ENCODE assay signal across 2 cellular contexts in genomic region chr11:110184974-110185597, GRCh38.
TF ChIP-seq lines count a peak whose summit lies in the region.

No MANE protein-coding gene starts in this region.

TF ChIP-seq in SK-N-SH, 30 proteins besides CTCF, POLR2A, EP300 and RAD21:
- TF ChIP-seq FOXM1 (IDR thresholded peaks at IDR 0.05; ENCODE audit: low read depth): no peak
- TF ChIP-seq SIN3A (IDR thresholded peaks at IDR 0.05; ENCODE audit: borderline replicate concordance, low read depth, low read length): no peak
- TF ChIP-seq FOSL2 (IDR thresholded peaks at IDR 0.05; ENCODE audit: borderline replicate concordance, low read depth): peak; percentile 16; the same call in 1 of the 2 replicates
- TF ChIP-seq RCOR1 (IDR thresholded peaks at IDR 0.05; ENCODE audit: low read length): no peak

TF ChIP-seq in endothelial cell of umbilical vein, 7 proteins besides CTCF, POLR2A, EP300 and RAD21:
- TF ChIP-seq FOS (IDR thresholded peaks at IDR 0.05; ENCODE audit: borderline replicate concordance, insufficient read depth, low read length): peak; percentile 86
- TF ChIP-seq MYC (IDR thresholded peaks at IDR 0.05; ENCODE audit: low read depth, low read length): no peak
- TF ChIP-seq GATA2 (IDR thresholded peaks at IDR 0.05; ENCODE audit: insufficient read depth, insufficient read length, low read depth, low read length): no peak
- TF ChIP-seq, protein P1, sequence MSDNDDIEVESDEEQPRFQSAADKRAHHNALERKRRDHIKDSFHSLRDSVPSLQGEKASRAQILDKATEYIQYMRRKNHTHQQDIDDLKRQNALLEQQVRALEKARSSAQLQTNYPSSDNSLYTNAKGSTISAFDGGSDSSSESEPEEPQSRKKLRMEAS (IDR thresholded peaks at IDR 0.05; ENCODE audit: insufficient read depth, insufficient read length): no peak
- no peak for TF ChIP-seq JUN (IDR thresholded peaks at IDR 0.05; ENCODE audit: borderline replicate concordance, insufficient read depth, insufficient read length, low read depth)
- no peak for TF ChIP-seq EZH2 (IDR thresholded peaks at IDR 0.05; ENCODE audit: borderline replicate concordance, low read depth, low read length, severe bottlenecking)
- TF ChIP-seq POLR2AphosphoS5 (IDR thresholded peaks at IDR 0.05; ENCODE audit: insufficient read depth, low read depth, low read length): peak; percentile 50
